9 cellular contexts compared by ENCODE assay signal in the genomic region with DNA sequence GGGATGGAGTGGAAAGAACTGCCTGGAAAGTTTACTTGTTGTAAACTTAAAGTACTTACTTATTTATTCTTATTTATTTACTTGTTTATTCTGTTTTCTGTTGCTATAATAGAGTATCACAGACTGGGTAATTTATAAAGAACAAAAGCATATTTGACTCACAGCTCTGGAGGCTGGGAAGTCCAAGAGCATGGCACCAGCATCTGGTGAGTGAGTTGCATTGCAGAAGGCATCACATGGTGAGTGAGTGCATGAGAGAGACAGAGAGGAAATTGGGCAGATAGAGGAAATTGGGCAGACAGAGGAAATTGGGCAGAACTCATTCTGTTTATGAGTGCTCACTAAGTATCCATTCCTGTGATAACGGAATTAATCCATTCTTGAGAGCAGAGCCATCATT. TPM values are rescaled to one million over a fixed set of nuclear protein-coding genes. Genes with fewer than 3 reads are reported as not detected.
"Had no signal": no experiment of that assay in that cellular context is flagged by ENCODE, and none has a peak within 500 bp of the region (broad histone marks: within the 10 kb centered on the region; RNA-seq: fewer than 3 reads in every experiment).

No MANE protein-coding gene starts in this region.

- ATAC-seq: GM12878 had no signal

- DNase-seq: GDM1, GF-D8 had no signal

- FAIRE-seq: G401.6, GM12878, GM12891, GM12892, GM18507, GM19239 had no signal

- H3K4me3 ChIP-seq: GM12878 had no signal

RNA-seq across cellular contexts. Expression of a gene that starts 11.6 kb away (rescaled TPM):
- total RNA-seq: G401 had no signal

RNA-seq across cellular contexts. Expression of a gene that starts 37.9 kb away (rescaled TPM):
- total RNA-seq: G401, GM12878 had no signal
